ENCODE assay signal across 34 cellular contexts in genomic region chr1:212581034-212581433, GRCh38.
"Had no signal": no experiment of that assay in that cellular context is flagged by ENCODE, and none has a peak within 500 bp of the region (broad histone marks: within the 10 kb centered on the region; RNA-seq: fewer than 3 reads in every experiment).

No MANE protein-coding gene starts in this region.

- H3K9ac ChIP-seq: KMS-11 had no signal

- H3K4me3 ChIP-seq: MG63 had no signal

- H3K27ac ChIP-seq: KMS-11 had no signal

- H3K9me3 ChIP-seq: MG63 had no signal

- H3K36me3 ChIP-seq: MG63 had no signal

- H3K27me3 ChIP-seq: MG63 had no signal

- H3K4me2 ChIP-seq: KMS-11 had no signal

- DNase-seq: Karpas-422, Kasumi-1, MG63, MM.1S, MV-4-11, NCI-H1048, NCI-H1092, NCI-H1092 treated with DMSO at 0.1 percent for 48 hours, NCI-H1105, NCI-H1105 treated with DMSO at 0.1 percent for 48 hours, NCI-H1417, NCI-H1417 treated with DMSO at 0.1 percent for 48 hours, NCI-H1436, NCI-H1436 treated with DMSO at 0.1 percent for 48 hours, NCI-H146, NCI-H1694, NCI-H1694 treated with DMSO at 0.1 percent for 48 hours, NCI-H187, NCI-H187 treated with DMSO at 0.1 percent for 48 hours, NCI-H1930, NCI-H2029, NCI-H2029 treated with DMSO at 0.1 percent for 48 hours, NCI-H2081, NCI-H2081 treated with DMSO at 0.1 percent for 48 hours, NCI-H2107, NCI-H2171, NCI-H2171 treated with DMSO at 0.1 percent for 48 hours, NCI-H2227 treated with DMSO at 0.1 percent for 48 hours, NCI-H226, NCI-H345, NCI-H446, NCI-H446 treated with DMSO at 0.1 percent for 48 hours, NCI-H510A had no signal
